ENCODE assay signal across 1 cellular context in genomic region chr17:35793257-35793656, GRCh38.
TF ChIP-seq lines count a peak whose summit lies in the region.

No MANE protein-coding gene starts in this region.

TF ChIP-seq in HepG2, 621 proteins besides CTCF, POLR2A, EP300 and RAD21:
- TF ChIP-seq PPARG (CRISPR knock-in tag; conservative IDR thresholded peaks at IDR 0.05) = no peak
- no peak for TF ChIP-seq SRSF4 (IDR thresholded peaks at IDR 0.05; ENCODE audit: low read depth, low read length, poor library complexity, severe bottlenecking)
- no peak for TF ChIP-seq ZBTB1 (CRISPR knock-in tag; IDR thresholded peaks at IDR 0.05; ENCODE audit: borderline replicate concordance)
- no peak for TF ChIP-seq NRL (CRISPR knock-in tag; IDR thresholded peaks at IDR 0.05; ENCODE audit: borderline replicate concordance)
- TF ChIP-seq REL (CRISPR knock-in tag; conservative IDR thresholded peaks at IDR 0.05) = no peak
- TF ChIP-seq FOXK1 (CRISPR knock-in tag; IDR thresholded peaks at IDR 0.05; ENCODE audit: borderline replicate concordance, low read depth) = no peak
- no peak for TF ChIP-seq ADNP (CRISPR knock-in tag; IDR thresholded peaks at IDR 0.05)
- TF ChIP-seq, protein P1, sequence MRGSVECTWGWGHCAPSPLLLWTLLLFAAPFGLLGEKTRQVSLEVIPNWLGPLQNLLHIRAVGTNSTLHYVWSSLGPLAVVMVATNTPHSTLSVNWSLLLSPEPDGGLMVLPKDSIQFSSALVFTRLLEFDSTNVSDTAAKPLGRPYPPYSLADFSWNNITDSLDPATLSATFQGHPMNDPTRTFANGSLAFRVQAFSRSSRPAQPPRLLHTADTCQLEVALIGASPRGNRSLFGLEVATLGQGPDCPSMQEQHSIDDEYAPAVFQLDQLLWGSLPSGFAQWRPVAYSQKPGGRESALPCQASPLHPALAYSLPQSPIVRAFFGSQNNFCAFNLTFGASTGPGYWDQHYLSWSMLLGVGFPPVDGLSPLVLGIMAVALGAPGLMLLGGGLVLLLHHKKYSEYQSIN (CRISPR knock-in tag; IDR thresholded peaks at IDR 0.05; ENCODE audit: borderline replicate concordance) = no peak
- TF ChIP-seq HIVEP1 (CRISPR knock-in tag; IDR thresholded peaks at IDR 0.05) = no peak
- no peak for TF ChIP-seq RFX5 (IDR thresholded peaks at IDR 0.05; ENCODE audit: low read depth, low read length)
- TF ChIP-seq SOX5 (CRISPR knock-in tag; IDR thresholded peaks at IDR 0.05; ENCODE audit: borderline replicate concordance) = no peak
- no peak for TF ChIP-seq BATF2 (CRISPR knock-in tag; IDR thresholded peaks at IDR 0.05)
- TF ChIP-seq XBP1 (CRISPR knock-in tag; IDR thresholded peaks at IDR 0.05) = no peak
- no peak for TF ChIP-seq ZNF773 (CRISPR knock-in tag; IDR thresholded peaks at IDR 0.05; ENCODE audit: borderline replicate concordance)
- TF ChIP-seq SNAPC4 (CRISPR knock-in tag; IDR thresholded peaks at IDR 0.05) = no peak
